In genomic region chrX:119247702-119248101, GRCh38 we compare ENCODE assay signal across 7 cellular contexts.
"Had no signal": no experiment of that assay in that cellular context is flagged by ENCODE, and none has a peak within 500 bp of the region (broad histone marks: within the 10 kb centered on the region; RNA-seq: fewer than 3 reads in every experiment).

No MANE protein-coding gene starts in this region.

- DNase-seq: GM23248, GOT3, H7, HFFc6 had no signal

- H3K27ac Mint-ChIP-seq: HFFc6, IgD-negative memory B cell had no signal

- FAIRE-seq: HepG2 had no signal

- H3K4me3 Mint-ChIP-seq: HFFc6, IgD-negative memory B cell had no signal

- ATAC-seq: HCT116, HepG2 had no signal

- H3K4me1 Mint-ChIP-seq: IgD-negative memory B cell had no signal

- H3K9me3 Mint-ChIP-seq: HFFc6, IgD-negative memory B cell had no signal
